ENCODE assay signal across 15 cellular contexts in genomic region chr5:158060216-158060615, GRCh38.
DNase-seq lines count a peak whose midpoint lies in the region; ATAC-seq and TF ChIP-seq lines count a peak whose summit lies in the region.
"Had no signal": no experiment of that assay in that cellular context is flagged by ENCODE, and none has a peak within 500 bp of the region (broad histone marks: within the 10 kb centered on the region; RNA-seq: fewer than 3 reads in every experiment).

No MANE protein-coding gene starts in this region.

- no peaks in the 10 kb centered on the region for H3F3A ChIP-seq in PC-3 (ENCODE audit: low read length, unreplicated experiment)

- no peak overlapping the region for H3K4me3 Mint-ChIP-seq in nephron
- H3K4me3 Mint-ChIP-seq: B cell; CD4-positive, alpha-beta T cell; GM23338 had no signal

- H3K36me3 Mint-ChIP-seq in nephron (ENCODE audit: low read depth) = no peaks in the 10 kb centered on the region

- H3K27ac Mint-ChIP-seq in nephron = peak overlapping the region in 2 of 3 experiments; percentile 32 to 33
- H3K27ac Mint-ChIP-seq: B cell; CD4-positive, alpha-beta T cell; GM23338 had no signal

- H3K4me1 ChIP-seq in PC-3 (ENCODE audit: insufficient read depth, low read length) (peaks cover 34% of the 10 kb centered on the region), mammary epithelial cell (ENCODE audit: insufficient read depth, low read length) (peaks cover 4% of the 10 kb centered on the region), foreskin keratinocyte (peaks cover 31% of the 10 kb centered on the region)

- TF ChIP-seq CTCF in PC-3 (conservative IDR thresholded peaks at IDR 0.05; ENCODE audit: low read depth, low read length) (no peak), mammary epithelial cell (conservative IDR thresholded peaks at IDR 0.05 in 1 of 2, IDR thresholded peaks at IDR 0.05 in 1 of 2; ENCODE audit: extremely low read depth in 1 of 2, insufficient read depth in 1 of 2, low read depth in 1 of 2, low read length in 2 of 2) (no peak), foreskin keratinocyte (conservative IDR thresholded peaks at IDR 0.05) (no peak), nephron (IDR thresholded peaks at IDR 0.05; ENCODE audit: unreplicated experiment in 3 of 3) (no peak)

- H3K4me3 ChIP-seq in PC-3 (ENCODE audit: low read length) (no peak overlapping the region), mammary epithelial cell (replicated peaks in 1 of 3; ENCODE audit: insufficient read depth in 1 of 3, low read depth in 2 of 3, low read length in 3 of 3) (no peak overlapping the region)
- H3K4me3 ChIP-seq: GM12878, GM23338 had no signal

- ATAC-seq in PC-3 (peak; percentile 69), foreskin keratinocyte (peak; percentile 76), HG03520 (IDR thresholded peaks at IDR 0.05; ENCODE audit: unreplicated experiment) (no peak)
- ATAC-seq: GM12878, GM23338, HepG2 had no signal

- H3K27me3 ChIP-seq in PC-3 (ENCODE audit: low read length) (peaks cover 54% of the 10 kb centered on the region), mammary epithelial cell (ENCODE audit: insufficient read depth, low read length) (no peaks in the 10 kb centered on the region), foreskin keratinocyte (no peaks in the 10 kb centered on the region)

- H3K4me2 ChIP-seq in PC-3 (ENCODE audit: low read length) = 0 out of 2 replicates have a peak overlapping the region, but pooled peaks have one; percentile 2
- no peak overlapping the region for H3K4me2 ChIP-seq in mammary epithelial cell (ENCODE audit: insufficient read depth, low read depth, low read length)
- H3K4me2 ChIP-seq: GM23338 had no signal

- H3K79me2 ChIP-seq in PC-3 (ENCODE audit: low read length) = no peaks in the 10 kb centered on the region
- H3K79me2 ChIP-seq in mammary epithelial cell (ENCODE audit: insufficient read depth, low read length) = no peaks in the 10 kb centered on the region

- H4K20me1 ChIP-seq in PC-3 (ENCODE audit: low read length) = no peaks in the 10 kb centered on the region
- no peaks in the 10 kb centered on the region for H4K20me1 ChIP-seq in mammary epithelial cell (ENCODE audit: insufficient read depth, low read length)

- in situ Hi-C loops in mammary epithelial cell (cut with MboI; ENCODE audit: low sequenced_read_pairs in 2 of 2) = no loop called here

- DNase-seq in PC-3 = peak; percentile 68
- peak; percentile 43 for DNase-seq in mammary epithelial cell
- peak in 1 of 2 donors; percentile 62 for DNase-seq in foreskin keratinocyte
- no peak for DNase-seq in activated CD4-positive, alpha-beta T cell treated with anti-CD3 and anti-CD28 coated beads for 48 hours
- no peak for DNase-seq in activated CD4-positive, CD25-positive, alpha-beta regulatory T cell (lab: John Stamatoyannopoulos, UW)
- DNase-seq: C1 segment of cervical spinal cord; CD4-positive, alpha-beta T cell; DMS79; H7 had no signal

- no peaks in the 10 kb centered on the region for H3K9me2 ChIP-seq in PC-3 (replicated peaks; ENCODE audit: low read length)

- H3K9ac ChIP-seq in PC-3 (ENCODE audit: low read length) (no peak overlapping the region), mammary epithelial cell (ENCODE audit: insufficient read depth, low read length) (no peak overlapping the region)

- 59% methylated on average over 2 of the region's 2 CpGs for WGBS in mammary epithelial cell (ENCODE audit: low coverage, missing lambda C conversion rate)

- CTCF ChIA-PET in PC-3 (lab: Charles Lee) (interaction anchor here (1.0 kb wide), 1 partner anchor 15 kb away, joined by 7 read pairs; no protein-coding TSS in a partner anchor), mammary epithelial cell (lab: Charles Lee; ENCODE audit: low non-redundant PET) (no interaction called here)

- H3K27ac ChIP-seq in PC-3 (ENCODE audit: low read length) = no peak overlapping the region
- H3K27ac ChIP-seq in mammary epithelial cell (ENCODE audit: insufficient read depth, low read depth, low read length) = no peak overlapping the region
- no peak overlapping the region for H3K27ac ChIP-seq in foreskin keratinocyte

- no peaks in the 10 kb centered on the region for H3K36me3 ChIP-seq in PC-3 (ENCODE audit: low read depth, low read length)
- H3K36me3 ChIP-seq in mammary epithelial cell (ENCODE audit: insufficient read depth, low read length) = no peaks in the 10 kb centered on the region

- BruUV-seq in PC-3 (replicated peaks; lab: Mats Ljungman, UMichigan) (no TSS peak), mammary epithelial cell (replicated peaks; lab: Mats Ljungman, UMichigan) (no TSS peak)

- H3K9me3 Mint-ChIP-seq in nephron = peaks cover 2% of the 10 kb centered on the region
- H3K9me3 Mint-ChIP-seq: CD4-positive, alpha-beta T cell; GM23338 had no signal

- intact Hi-C loops in PC-3 (cut with micrococcal nuclease) = no loop called here
- intact Hi-C loops in mammary epithelial cell (cut with micrococcal nuclease) = loop anchor here (10.0 kb wide), 1 partner anchor 295 kb away; no protein-coding TSS in a partner anchor

- H3K9me3 ChIP-seq in PC-3 (ENCODE audit: low read length) (no peaks in the 10 kb centered on the region), mammary epithelial cell (replicated peaks; ENCODE audit: insufficient read depth, low read length) (no peaks in the 10 kb centered on the region)

- POLR2A ChIA-PET in PC-3 (lab: Charles Lee; ENCODE audit: unreplicated experiment) = interaction anchor here (0.7 kb wide), 1 partner anchor 681 kb away, joined by 3 read pairs; no protein-coding TSS in a partner anchor

- peaks cover 10% of the 10 kb centered on the region for H3K27me3 Mint-ChIP-seq in nephron (ENCODE audit: low read depth)

- dilution Hi-C loops in mammary epithelial cell (cut with HindIII; ENCODE audit: low sequenced_read_pairs) = no loop called here

- no peak overlapping the region for H2AFZ ChIP-seq in PC-3 (ENCODE audit: low read length)
- no peak overlapping the region for H2AFZ ChIP-seq in mammary epithelial cell (ENCODE audit: low read depth, low read length)

- peaks cover 51% of the 10 kb centered on the region for H3K4me1 Mint-ChIP-seq in nephron
- H3K4me1 Mint-ChIP-seq: B cell had no signal

Comparison
In these comparisons a context has a peak if more than half of its experiments do, and no peak if none do; other contexts are left out.
1. DNase-seq: peak in PC-3 (single experiment) and mammary epithelial cell (single experiment); none in activated CD4-positive, alpha-beta T cell treated with anti-CD3 and anti-CD28 coated beads for 48 hours (single experiment) and activated CD4-positive, CD25-positive, alpha-beta regulatory T cell (0 of 4).